Comparison of ENCODE assay signal across 8 cellular contexts in genomic region chr14:65170768-65171251, GRCh38.
A peak's percentile ranks its signal among the peaks of the same experiment; 100 is the strongest.
DNase-seq lines count a peak whose midpoint lies in the region; ATAC-seq and TF ChIP-seq lines count a peak whose summit lies in the region.

No MANE protein-coding gene starts in this region.

- ATAC-seq in GM23338 = peak; percentile 85
- peak; percentile 13 to 25 for ATAC-seq in gastrocnemius medialis
- no peak for ATAC-seq in GM21786 (IDR thresholded peaks at IDR 0.05; ENCODE audit: unreplicated experiment)
- ATAC-seq in GM19397 (IDR thresholded peaks at IDR 0.05; ENCODE audit: unreplicated experiment) = no peak

- H3F3A ChIP-seq in GM23338 (replicated peaks; ENCODE audit: low read depth) = no peaks in the 10 kb centered on the region

- no peaks in the 10 kb centered on the region; the same call in 1 of the 2 replicates for H3K4me1 ChIP-seq in GM23338 (ENCODE audit: insufficient read depth)
- peaks cover 0 to 10% of the 10 kb centered on the region in 2 donors for H3K4me1 ChIP-seq in right atrium auricular region
- peaks cover 4 to 5% of the 10 kb centered on the region in 2 donors for H3K4me1 ChIP-seq in gastrocnemius medialis

- DNase-seq in AG08396 (ENCODE audit: low spot score) (peak; percentile 55), GM23338 (ENCODE audit: low spot score) (peak; percentile 73), SK-N-DZ (ENCODE audit: low spot score) (peak; percentile 52), right atrium auricular region (ENCODE audit: low spot score) (no peak), gastrocnemius medialis (no peak)
- peak; percentile 61 for DNase-seq in activated naive CD8-positive, alpha-beta T cell treated with anti-CD3 and anti-CD28 coated beads for 36 hours

- H3K4me1 Mint-ChIP-seq in GM23338 = peaks cover 17% of the 10 kb centered on the region
- H3K4me1 Mint-ChIP-seq in activated naive CD8-positive, alpha-beta T cell treated with anti-CD3 and anti-CD28 coated beads for 36 hours = peaks cover 19% of the 10 kb centered on the region

- in situ Hi-C loops in gastrocnemius medialis (cut with MboI; ENCODE audit: low sequenced_read_pairs in 4 of 4) = loop anchor here in 1 of 4 donors (25.0 kb wide), 2 partner anchors 666 to 791 kb away; no protein-coding TSS in a partner anchor

- no peaks in the 10 kb centered on the region for H3K27me3 Mint-ChIP-seq in GM23338 (ENCODE audit: insufficient read depth, low read depth, poor library complexity)
- peaks cover 20% of the 10 kb centered on the region for H3K27me3 Mint-ChIP-seq in activated naive CD8-positive, alpha-beta T cell treated with anti-CD3 and anti-CD28 coated beads for 36 hours

- H3K4me3 ChIP-seq in GM23338 = no peak overlapping the region; the same call in 1 of the 2 replicates
- H3K4me3 ChIP-seq in right atrium auricular region = peak overlapping the region; percentile 13 to 27
- peak overlapping the region in 2 of 4 donors; percentile 13 to 26 for H3K4me3 ChIP-seq in gastrocnemius medialis

- no peaks in the 10 kb centered on the region for H3K27me3 ChIP-seq in GM23338 (ENCODE audit: insufficient read depth)
- H3K27me3 ChIP-seq in right atrium auricular region = no peaks in the 10 kb centered on the region
- H3K27me3 ChIP-seq in gastrocnemius medialis = peaks cover 8 to 13% (median 10%) of the 10 kb centered on the region in 3 donors

- no peak overlapping the region for H3K27ac Mint-ChIP-seq in GM23338
- H3K27ac Mint-ChIP-seq in activated naive CD8-positive, alpha-beta T cell treated with anti-CD3 and anti-CD28 coated beads for 36 hours = peak overlapping the region; percentile 36

- peak; percentile 55 to 69 for TF ChIP-seq CTCF in GM23338 (conservative IDR thresholded peaks at IDR 0.05; ENCODE audit: low read depth in 2 of 2)
- TF ChIP-seq CTCF in right atrium auricular region (IDR thresholded peaks at IDR 0.05) = peak in 1 of 2 donors; percentile 33
- TF ChIP-seq CTCF in gastrocnemius medialis (IDR thresholded peaks at IDR 0.05 in 4 of 5, conservative IDR thresholded peaks at IDR 0.05 in 1 of 5) = no peak

- H3K4me3 Mint-ChIP-seq in GM23338 = no peak overlapping the region
- H3K4me3 Mint-ChIP-seq in activated naive CD8-positive, alpha-beta T cell treated with anti-CD3 and anti-CD28 coated beads for 36 hours = peak overlapping the region; percentile 74

- no peaks in the 10 kb centered on the region for H3K79me2 ChIP-seq in GM23338 (replicated peaks; ENCODE audit: insufficient read depth)

- H3K27ac ChIP-seq in GM23338 (ENCODE audit: low read depth) (no peak overlapping the region), right atrium auricular region (no peak overlapping the region), gastrocnemius medialis (no peak overlapping the region)

- H3K9me3 ChIP-seq in right atrium auricular region (no peaks in the 10 kb centered on the region), gastrocnemius medialis (no peaks in the 10 kb centered on the region)

- H3K4me2 ChIP-seq in GM23338 = peak overlapping the region; percentile 64; the same call in 1 of the 2 replicates

- H3K36me3 Mint-ChIP-seq in GM23338 (ENCODE audit: low read depth) = no peaks in the 10 kb centered on the region
- no peaks in the 10 kb centered on the region for H3K36me3 Mint-ChIP-seq in activated naive CD8-positive, alpha-beta T cell treated with anti-CD3 and anti-CD28 coated beads for 36 hours

- H3K9me2 ChIP-seq in GM23338 (ENCODE audit: insufficient read depth) = no peaks in the 10 kb centered on the region

- TF ChIP-seq POLR2A in gastrocnemius medialis (IDR thresholded peaks at IDR 0.05) = no peak

- intact Hi-C loops in gastrocnemius medialis (cut with DNase I; ENCODE audit: low total_unique reads) = no loop called here

- no peaks in the 10 kb centered on the region for H3K36me3 ChIP-seq in GM23338 (ENCODE audit: insufficient read depth)
- H3K36me3 ChIP-seq in right atrium auricular region = no peaks in the 10 kb centered on the region
- H3K36me3 ChIP-seq in gastrocnemius medialis = no peaks in the 10 kb centered on the region

- no peaks in the 10 kb centered on the region for H4K20me1 ChIP-seq in GM23338 (replicated peaks; ENCODE audit: insufficient read depth)

- no peaks in the 10 kb centered on the region for H3K9me3 Mint-ChIP-seq in GM23338
- H3K9me3 Mint-ChIP-seq in activated naive CD8-positive, alpha-beta T cell treated with anti-CD3 and anti-CD28 coated beads for 36 hours = no peaks in the 10 kb centered on the region

- H2AFZ ChIP-seq in GM23338 = peak overlapping the region; percentile 95

TF ChIP-seq in GM23338, 12 proteins besides CTCF, POLR2A, EP300 and RAD21:
- no peak for TF ChIP-seq EZH2phosphoT487 (IDR thresholded peaks at IDR 0.05; ENCODE audit: unreplicated experiment)

Comparison
In these comparisons a context has a peak if more than half of its experiments do, and no peak if none do; other contexts are left out.
1. DNase-seq: peak in AG08396 (single experiment), GM23338 (single experiment), SK-N-DZ (single experiment) and activated naive CD8-positive, alpha-beta T cell treated with anti-CD3 and anti-CD28 coated beads for 36 hours (single experiment); none in right atrium auricular region (single experiment) and gastrocnemius medialis (0 of 2).
2. ATAC-seq: peak in GM23338 (single experiment) and gastrocnemius medialis (2 of 2); none in GM21786 (single experiment) and GM19397 (single experiment).
3. CTCF ChIP-seq: peak in GM23338 (2 of 2); none in gastrocnemius medialis (0 of 5).